ENCODE assay signal across 31 cellular contexts in the genomic region with DNA sequence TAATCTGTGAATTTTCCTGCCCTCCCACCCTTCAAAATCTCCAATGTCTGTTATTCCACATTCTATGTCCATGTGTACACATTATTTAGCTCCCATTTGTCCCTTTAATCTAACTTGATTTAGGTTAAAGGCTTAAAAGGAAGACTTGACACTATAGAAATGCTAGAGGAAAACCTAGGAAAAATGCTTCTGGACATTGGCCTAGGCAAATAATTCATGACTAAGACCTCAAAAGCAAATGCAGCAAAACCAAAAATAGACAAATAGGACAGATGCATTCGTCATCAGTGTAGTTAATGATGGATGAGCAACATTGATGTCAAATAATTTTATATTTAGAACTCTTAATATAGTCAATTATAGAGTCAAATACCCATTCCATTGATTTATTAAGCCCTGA. TPM values are rescaled to one million over a fixed set of nuclear protein-coding genes. Genes with fewer than 3 reads are reported as not detected.
"Had no signal": no experiment of that assay in that cellular context is flagged by ENCODE, and none has a peak within 500 bp of the region (broad histone marks: within the 10 kb centered on the region; RNA-seq: fewer than 3 reads in every experiment).

No MANE protein-coding gene starts in this region.

- H3K4me3 ChIP-seq: adrenal gland, breast epithelium, MG63, PC-9 had no signal

- H3K36me3 ChIP-seq: adrenal gland, breast epithelium, MG63, WERI-Rb-1 had no signal

- DNase-seq: activated CD4-positive, alpha-beta T cell treated with anti-CD3 and anti-CD28 coated beads for 1 hour; activated CD4-positive, alpha-beta T cell treated with anti-CD3 and anti-CD28 coated beads, Interleukin-2, amount 10 ng/mL, durations not matched to agents 24 days and 14 days; activated CD4-positive, alpha-beta T cell treated with anti-CD3 and anti-CD28 coated beads, Interleukin-2, amount 50 U/mL, for 4 hours; activated CD4-positive, CD25-positive, alpha-beta regulatory T cell; activated CD8-positive, alpha-beta T cell treated with anti-CD3 and anti-CD28 coated beads for 36 hours; activated effector memory CD4-positive, alpha-beta T cell treated with anti-CD3 and anti-CD28 coated beads, Interleukin-2, amount 50 U/mL, for 16 hours; activated naive CD4-positive, alpha-beta T cell; activated T-cell treated with anti-CD3 and anti-CD28 coated beads, Interleukin-2, amount 50 U/mL, for 1 hour; activated T-cell treated with anti-CD3 and anti-CD28 coated beads, Interleukin-2, amount 50 U/mL, for 72 hours; adrenal gland; Karpas-422; KBM-7; MG63; NCI-H1048; NCI-H1105 treated with DMSO at 0.1 percent for 48 hours; NCI-H1436; NCI-H1694; NCI-H1930; NCI-H2081 treated with DMSO at 0.1 percent for 48 hours; NCI-H345; NCI-H526; NCI-H748 treated with DMSO at 0.1 percent for 48 hours; NK-92 treated with Interleukin-12 subunit alpha and Interleukin-12 subunit beta, amount 100 ng/mL, for 24 hours; PC-9; T1000; WERI-Rb-1 had no signal

- ATAC-seq: activated CD8-positive, alpha-beta T cell treated with anti-CD3 and anti-CD28 coated beads for 36 hours; activated T-cell treated with anti-CD3 and anti-CD28 coated beads, Interleukin-2, amount 50 U/mL, for 72 hours; activated T-helper 17 cell treated with anti-CD3 and anti-CD28 coated beads, Interleukin-2, amount 50 U/mL, for 72 hours; Right ventricle myocardium inferior had no signal

- H3K9me3 ChIP-seq: adrenal gland, breast epithelium, MG63 had no signal

- H3K27ac ChIP-seq: adrenal gland, breast epithelium, PC-9, RWPE1, WERI-Rb-1 had no signal

RNA-seq across cellular contexts. Expression of a gene that starts 36.9 kb away (rescaled TPM):
- total RNA-seq: activated CD4-positive, alpha-beta T cell treated with anti-CD3 and anti-CD28 coated beads, Interleukin-2, amount 10 ng/mL, durations not matched to agents 24 days and 14 days; T-helper 1 cell treated with Interleukin-12 subunit alpha and Interleukin-12 subunit beta and Interleukin-4 antibody, amounts not matched to agents 30 ng/mL and 1 ng/mL, for 36 hours had no signal
